ENCODE assay signal across 19 cellular contexts in genomic region chr12:7068994-7069346, GRCh38. TPM values are rescaled to one million over a fixed set of nuclear protein-coding genes. Genes with fewer than 3 reads are reported as not detected.
DNase-seq lines count a peak whose midpoint lies in the region; ATAC-seq and TF ChIP-seq lines count a peak whose summit lies in the region.
"Had no signal": no experiment of that assay in that cellular context is flagged by ENCODE, and none has a peak within 500 bp of the region (broad histone marks: within the 10 kb centered on the region; RNA-seq: fewer than 3 reads in every experiment).

No MANE protein-coding gene starts in this region.

- TF ChIP-seq CTCF in IMR-90 (conservative IDR thresholded peaks at IDR 0.05; ENCODE audit: low read depth, low read length) = no peak
- no peak for TF ChIP-seq CTCF in right lobe of liver (IDR thresholded peaks at IDR 0.05)
- TF ChIP-seq CTCF in gastrocnemius medialis (IDR thresholded peaks at IDR 0.05 in 4 of 5, conservative IDR thresholded peaks at IDR 0.05 in 1 of 5) = no peak

- H2AFZ ChIP-seq in IMR-90 (replicated peaks; ENCODE audit: low read length, poor library complexity) = no peak overlapping the region

- no TSS peak for BruUV-seq in IMR-90 (replicated peaks; lab: Mats Ljungman, UMichigan)

- no peaks in the 10 kb centered on the region for H3K9me3 Mint-ChIP-seq in CD4-positive, alpha-beta memory T cell

- peaks cover 11% of the 10 kb centered on the region for H3K9me1 ChIP-seq in IMR-90 (ENCODE audit: insufficient read depth, low read length)

- peak overlapping the region; percentile 73 for H3K18ac ChIP-seq in IMR-90 (ENCODE audit: low read depth, low read length)

- no peak overlapping the region for H3K56ac ChIP-seq in IMR-90 (ENCODE audit: extremely low read depth, insufficient read depth, low read length)

- H3K23ac ChIP-seq in IMR-90 (ENCODE audit: low read depth, low read length) = no peak overlapping the region

- intact Hi-C loops in IMR-90 (cut with micrococcal nuclease) (no loop called here), right lobe of liver (cut with DNase I) (no loop called here), gastrocnemius medialis (cut with DNase I; ENCODE audit: low total_unique reads) (loop anchor here (2.0 kb wide), 1 partner anchor 40 kb away; the partner anchor contains the start of gene C1RL)
- intact Hi-C loops in CD4-positive, alpha-beta memory T cell (cut with micrococcal nuclease) = no loop called here

- H4K8ac ChIP-seq in IMR-90 (ENCODE audit: low read depth in 2 of 2, low read length in 2 of 2) = no peak overlapping the region

- H3K36me3 ChIP-seq in IMR-90 (ENCODE audit: control insufficient read depth, insufficient read depth, low read length) (peaks cover 47% of the 10 kb centered on the region), right lobe of liver (peaks cover 0 to 65% (median 25%) of the 10 kb centered on the region in 4 donors), gastrocnemius medialis (peaks cover 0 to 11% of the 10 kb centered on the region in 2 donors)
- no peaks in the 10 kb centered on the region for H3K36me3 ChIP-seq in CD4-positive, alpha-beta memory T cell (ENCODE audit: insufficient read depth, low read length)
- H3K36me3 ChIP-seq: brain microvascular endothelial cell, uterus had no signal

- no peak for TF ChIP-seq POLR2A in IMR-90 (IDR thresholded peaks at IDR 0.05; ENCODE audit: low read depth, low read length)
- TF ChIP-seq POLR2A in right lobe of liver (IDR thresholded peaks at IDR 0.05) = no peak
- no peak for TF ChIP-seq POLR2A in gastrocnemius medialis (IDR thresholded peaks at IDR 0.05)
- TF ChIP-seq POLR2A in GM18505 (IDR thresholded peaks at IDR 0.05; ENCODE audit: borderline replicate concordance, extremely low read depth, insufficient read depth, insufficient read length) = no peak

- 0 out of 2 replicates have a peak overlapping the region, but pooled peaks have one; percentile 19 for H3K4me2 ChIP-seq in IMR-90 (ENCODE audit: low read depth, low read length)

- no peaks in the 10 kb centered on the region for H3K9me3 ChIP-seq in IMR-90 (ENCODE audit: control insufficient read depth, insufficient read depth, low read length)
- no peaks in the 10 kb centered on the region for H3K9me3 ChIP-seq in right lobe of liver
- no peaks in the 10 kb centered on the region for H3K9me3 ChIP-seq in gastrocnemius medialis
- H3K9me3 ChIP-seq in CD4-positive, alpha-beta memory T cell (ENCODE audit: control insufficient read depth in 1 of 2, low read length in 2 of 2) = no peaks in the 10 kb centered on the region
- H3K9me3 ChIP-seq: uterus had no signal

- H3K4me1 ChIP-seq in IMR-90 (ENCODE audit: control insufficient read depth, insufficient read depth, low read length) (peaks cover 11% of the 10 kb centered on the region), right lobe of liver (peaks cover 0 to 86% (median 35%) of the 10 kb centered on the region in 4 donors), gastrocnemius medialis (peaks cover 20 to 31% of the 10 kb centered on the region in 2 donors)
- no peaks in the 10 kb centered on the region for H3K4me1 ChIP-seq in CD4-positive, alpha-beta memory T cell (ENCODE audit: insufficient read depth, low read length)
- H3K4me1 ChIP-seq: uterus had no signal

- H2AK9ac ChIP-seq in IMR-90 (replicated peaks; ENCODE audit: low read depth, low read length, poor library complexity) = no peak overlapping the region

- no peak overlapping the region for H2BK20ac ChIP-seq in IMR-90 (ENCODE audit: low read depth, low read length)

- POLR2A ChIA-PET in IMR-90 (lab: Charles Lee; ENCODE audit: unreplicated experiment) = interaction anchor here (0.5 kb wide), 1 partner anchor 922 kb away, joined by 3 read pairs; no protein-coding TSS in a partner anchor
- POLR2A ChIA-PET in CD4-positive, alpha-beta memory T cell (lab: Charles Lee; ENCODE audit: partially characterized antibody) = no interaction called here

- H3K4me3 Mint-ChIP-seq in CD4-positive, alpha-beta memory T cell = no peak overlapping the region
- H3K4me3 Mint-ChIP-seq: T-helper 17 cell had no signal

- no peak overlapping the region for H3K4me3 ChIP-seq in IMR-90 (ENCODE audit: insufficient read depth, low read depth, low read length)
- no peak overlapping the region for H3K4me3 ChIP-seq in right lobe of liver
- H3K4me3 ChIP-seq in gastrocnemius medialis = no peak overlapping the region
- no peak overlapping the region for H3K4me3 ChIP-seq in CD4-positive, alpha-beta memory T cell (ENCODE audit: low read length in 2 of 2)
- H3K4me3 ChIP-seq: uterus had no signal

- ATAC-seq in IMR-90 (ENCODE audit: low read depth) = peak; percentile 27
- peak; percentile 1 to 27 (median 5) for ATAC-seq in right lobe of liver
- peak; percentile 6 to 9 for ATAC-seq in gastrocnemius medialis
- no peak for ATAC-seq in GM18505 (IDR thresholded peaks at IDR 0.05; ENCODE audit: unreplicated experiment)
- ATAC-seq in HG03039 (IDR thresholded peaks at IDR 0.05; ENCODE audit: unreplicated experiment) = no peak
- ATAC-seq: left colon, T-helper 17 cell had no signal

- no peaks in the 10 kb centered on the region for H3K4me1 Mint-ChIP-seq in CD4-positive, alpha-beta memory T cell

- TF ChIP-seq RAD21 in IMR-90 (IDR thresholded peaks at IDR 0.05; ENCODE audit: low read length) = no peak

- no peak overlapping the region for H3K27ac Mint-ChIP-seq in CD4-positive, alpha-beta memory T cell
- H3K27ac Mint-ChIP-seq: T-helper 17 cell had no signal

- no peak overlapping the region for H4K91ac ChIP-seq in IMR-90 (ENCODE audit: insufficient read depth, low read depth, low read length)

- no peaks in the 10 kb centered on the region for H4K20me1 ChIP-seq in IMR-90 (ENCODE audit: insufficient read depth, low read length)

- peaks cover 0 to 10% of the 10 kb centered on the region in 2 donors for H3K27me3 Mint-ChIP-seq in CD4-positive, alpha-beta memory T cell

- H3K27ac ChIP-seq in IMR-90 (ENCODE audit: insufficient read depth, low read length) = peak overlapping the region; percentile 22; the same call in 1 of the 2 replicates
- H3K27ac ChIP-seq in epithelial cell of prostate = peak overlapping the region; percentile 31
- peak overlapping the region; percentile 14 to 82 (median 59) for H3K27ac ChIP-seq in right lobe of liver
- peak overlapping the region; percentile 80 to 85 (median 83) for H3K27ac ChIP-seq in gastrocnemius medialis
- H3K27ac ChIP-seq in substantia nigra (ENCODE audit: low read depth, low read length, poor library complexity, severe bottlenecking) = no peak overlapping the region
- H3K27ac ChIP-seq in CD4-positive, alpha-beta memory T cell (ENCODE audit: low read depth, low read length) = no peak overlapping the region

- H2BK15ac ChIP-seq in IMR-90 (ENCODE audit: low read depth, low read length) = no peak overlapping the region

- 0 out of 2 replicates have a peak overlapping the region, but pooled peaks have one; percentile 5 for H2AK5ac ChIP-seq in IMR-90 (ENCODE audit: low read depth, low read length)

- dilution Hi-C loops in IMR-90 (cut with HindIII; ENCODE audit: low sequenced_read_pairs, unreplicated experiment) = no loop called here

- no peak overlapping the region; the same call in 1 of the 2 replicates for H3K14ac ChIP-seq in IMR-90 (replicated peaks; ENCODE audit: low read depth, low read length)

- H3K4ac ChIP-seq in IMR-90 (ENCODE audit: low read depth, low read length) = no peak overlapping the region

- no CpG with 5 or more reads among the region's 2 CpGs for WGBS in IMR-90 (ENCODE audit: extremely low coverage in 2 of 2, insufficient read length in 1 of 2), 2 experiments
- 11% methylated on average over 2 of the region's 2 CpGs for WGBS in right lobe of liver (ENCODE audit: insufficient coverage, low coverage, low lambda C conversion rate, missing lambda C conversion rate)

- H3K79me1 ChIP-seq in IMR-90 (ENCODE audit: low read depth in 1 of 2, low read length in 2 of 2) = no peaks in the 10 kb centered on the region

- CTCF ChIA-PET in IMR-90 (lab: Yijun Ruan, JAX) = no interaction called here
- CTCF ChIA-PET in CD4-positive, alpha-beta memory T cell (lab: Charles Lee; ENCODE audit: partially characterized antibody) = no interaction called here

- DNase-seq in IMR-90 (no peak), epithelial cell of prostate (ENCODE audit: low read depth, low spot score) (no peak), right lobe of liver (no peak), gastrocnemius medialis (no peak), substantia nigra (lab: John Stamatoyannopoulos, UW) (no peak)
- DNase-seq in CD4-positive, alpha-beta memory T cell = no peak
- DNase-seq: activated CD4-positive, alpha-beta T cell treated with anti-CD3 and anti-CD28 coated beads, Interleukin-2, amount 50 U/mL, for 4 hours; activated gamma-delta T cell treated with Interleukin-2 at 50 U/mL for 16 hours; H7; KBM-7; left colon; NCI-H1436 treated with DMSO at 0.1 percent for 48 hours; NCI-H510A treated with DMSO at 0.1 percent for 48 hours; NK-92 treated with Interleukin-12 subunit alpha and Interleukin-12 subunit beta, amount 100 ng/mL, for 24 hours; T-helper 17 cell; uterus had no signal

- H3K9ac ChIP-seq in IMR-90 (ENCODE audit: low read depth, low read length) = no peak overlapping the region

- no peaks in the 10 kb centered on the region for H3K27me3 ChIP-seq in IMR-90 (ENCODE audit: control insufficient read depth, insufficient read depth, low read length)
- H3K27me3 ChIP-seq in right lobe of liver = no peaks in the 10 kb centered on the region
- H3K27me3 ChIP-seq in gastrocnemius medialis = no peaks in the 10 kb centered on the region
- H3K27me3 ChIP-seq in CD4-positive, alpha-beta memory T cell (ENCODE audit: insufficient read depth, low read length) = no peaks in the 10 kb centered on the region
- H3K27me3 ChIP-seq: brain microvascular endothelial cell, uterus had no signal

- H4K5ac ChIP-seq in IMR-90 (ENCODE audit: low read depth, low read length) = peak overlapping the region; percentile 81; the same call in 1 of the 2 replicates

- H2BK120ac ChIP-seq in IMR-90 (ENCODE audit: low read depth, low read length) = no peak overlapping the region

- H2BK5ac ChIP-seq in IMR-90 (ENCODE audit: low read depth, low read length, poor library complexity, severe bottlenecking) = no peak overlapping the region

- H3K36me3 Mint-ChIP-seq in CD4-positive, alpha-beta memory T cell = no peaks in the 10 kb centered on the region

- in situ Hi-C loops in IMR-90 (cut with MboI; ENCODE audit: low sequenced_read_pairs) = loop anchor here (25.0 kb wide), 1 partner anchor 568 kb away; no protein-coding TSS in a partner anchor
- in situ Hi-C loops in gastrocnemius medialis (cut with MboI; ENCODE audit: low sequenced_read_pairs in 4 of 4) = no loop called here

RNA-seq across cellular contexts. Expression of gene C1S, which starts 8.5 kb away (rescaled TPM):
- total RNA-seq in IMR-90 (2012; rRNA removed) (34.4 and 49.6 TPM in 2 replicates), right lobe of liver (1,000 to 10,000 TPM in 5 of 6 experiments, 100 to 1,000 TPM in 1; 993 to 2,993 (median 1,796) TPM), gastrocnemius medialis (10 to 100 TPM; 58.1 to 90.8 (median 85.9) TPM)
- 64.1 and 85.4 TPM in 2 replicates for polyA plus RNA-seq in IMR-90 (2012; rRNA removed)
- polyA plus RNA-seq in IMR-90 (2012; cell fraction: cytosol; rRNA removed) = 38.0 and 64.8 TPM in 2 replicates
- polyA plus RNA-seq in IMR-90 (2012; cell fraction: nucleus; rRNA removed; ENCODE audit: low replicate concordance) = 60.2 and 228 TPM in 2 replicates
- total RNA-seq in CD4-positive, alpha-beta memory T cell = 1 to 10 TPM; 1.3 to 2.6 TPM
- not detected for polyA plus RNA-seq in CD4-positive, alpha-beta memory T cell

RNA-seq across cellular contexts. Expression of gene C1R, which starts 23.3 kb away (rescaled TPM):
- 19.4 and 38.4 TPM in 2 replicates for total RNA-seq in IMR-90 (2012; rRNA removed)
- 153 and 165 TPM in 2 replicates for polyA plus RNA-seq in IMR-90 (2012; rRNA removed)
- 93.2 and 225 TPM in 2 replicates for polyA plus RNA-seq in IMR-90 (2012; cell fraction: cytosol; rRNA removed)
- polyA plus RNA-seq in IMR-90 (2012; cell fraction: nucleus; rRNA removed; ENCODE audit: low replicate concordance) = 86.8 and 97.2 TPM in 2 replicates
- total RNA-seq in right lobe of liver = 1,000 to 10,000 TPM; 1,157 to 2,557 (median 1,950) TPM
- 10 to 100 TPM; 47.5 to 97.8 (median 74.9) TPM for total RNA-seq in gastrocnemius medialis
- total RNA-seq in CD4-positive, alpha-beta memory T cell = 1 to 10 TPM in 1 of 2 experiments, under 1 TPM in 1; 0.86 to 2.3 TPM
- under 1 TPM; 0.44 to 0.53 TPM for polyA plus RNA-seq in CD4-positive, alpha-beta memory T cell

RNA-seq across cellular contexts. Expression of gene C1RL, which starts 40.0 kb away (rescaled TPM):
- total RNA-seq in IMR-90 (2012; rRNA removed) (7.5 and 9.1 TPM in 2 replicates), right lobe of liver (100 to 1,000 TPM; 202 to 236 (median 216) TPM), gastrocnemius medialis (10 to 100 TPM; 15.0 to 18.7 (median 16.7) TPM)
- polyA plus RNA-seq in IMR-90 (2012; rRNA removed) = 12.0 and 12.3 TPM in 2 replicates
- 4.2 and 12.6 TPM in 2 replicates for polyA plus RNA-seq in IMR-90 (2012; cell fraction: cytosol; rRNA removed)
- 18.0 and 18.4 TPM in 2 replicates for polyA plus RNA-seq in IMR-90 (2012; cell fraction: nucleus; rRNA removed; ENCODE audit: low replicate concordance)
- 10 to 100 TPM; 30.7 to 33.6 TPM for total RNA-seq in CD4-positive, alpha-beta memory T cell
- polyA plus RNA-seq in CD4-positive, alpha-beta memory T cell = 1 to 10 TPM; 4.9 to 9.6 TPM

RNA-seq across cellular contexts. Expression of gene LPCAT3, which starts 50.7 kb away (rescaled TPM):
- 6.4 and 7.0 TPM in 2 replicates for total RNA-seq in IMR-90 (2012; rRNA removed)
- polyA plus RNA-seq in IMR-90 (2012; rRNA removed) = 17.4 and 18.6 TPM in 2 replicates
- polyA plus RNA-seq in IMR-90 (2012; cell fraction: cytosol; rRNA removed) = 12.0 and 14.0 TPM in 2 replicates
- 18.1 and 40.0 TPM in 2 replicates for polyA plus RNA-seq in IMR-90 (2012; cell fraction: nucleus; rRNA removed; ENCODE audit: low replicate concordance)
- total RNA-seq in right lobe of liver = 100 to 1,000 TPM in 1 of 6 experiments, 10 to 100 TPM in 5; 50.6 to 115 (median 77.5) TPM
- 10 to 100 TPM; 19.4 to 42.8 (median 36.7) TPM for total RNA-seq in gastrocnemius medialis
- total RNA-seq in CD4-positive, alpha-beta memory T cell = 10 to 100 TPM; 18.3 to 21.6 TPM
- 10 to 100 TPM; 25.3 to 33.8 TPM for polyA plus RNA-seq in CD4-positive, alpha-beta memory T cell

RNA-seq across cellular contexts. Expression of gene RBP5, which starts 59.7 kb away (rescaled TPM):
- not detected in 2 replicates for total RNA-seq in IMR-90 (2012; rRNA removed)
- 0.15 TPM in 1 of 2 replicates, not detected in the other for polyA plus RNA-seq in IMR-90 (2012; rRNA removed)
- polyA plus RNA-seq in IMR-90 (2012; cell fraction: cytosol; rRNA removed) = not detected in 2 replicates
- 0.38 and 1.1 TPM in 2 replicates for polyA plus RNA-seq in IMR-90 (2012; cell fraction: nucleus; rRNA removed; ENCODE audit: low replicate concordance)
- total RNA-seq in right lobe of liver = 100 to 1,000 TPM in 3 of 6 experiments, 10 to 100 TPM in 3; 44.1 to 239 (median 98.2) TPM
- total RNA-seq in gastrocnemius medialis = not detected
- 1 to 10 TPM; 1.2 to 1.3 TPM for total RNA-seq in CD4-positive, alpha-beta memory T cell
- polyA plus RNA-seq in CD4-positive, alpha-beta memory T cell = not detected
- total RNA-seq: T-helper 17 cell had no signal

Comparison
In these comparisons a context has a peak if more than half of its experiments do, and no peak if none do; other contexts are left out.
1. ATAC-seq: peak in IMR-90 (single experiment), right lobe of liver (4 of 4) and gastrocnemius medialis (2 of 2); none in GM18505 (single experiment) and HG03039 (single experiment).
2. H3K27ac ChIP-seq: peak in IMR-90 (single experiment), epithelial cell of prostate (single experiment), right lobe of liver (3 of 3) and gastrocnemius medialis (4 of 4); none in substantia nigra (single experiment) and CD4-positive, alpha-beta memory T cell (single experiment).
3. RNA of gene C1RL, which starts 40.0 kb away (total RNA-seq): 202 to 236 TPM in right lobe of liver; 30.7 to 33.6 TPM in CD4-positive, alpha-beta memory T cell, 15.0 to 18.7 TPM in gastrocnemius medialis and 7.5 to 9.1 TPM in IMR-90; every median in the first group is over 4 times any median in the second.